In the genomic region with DNA sequence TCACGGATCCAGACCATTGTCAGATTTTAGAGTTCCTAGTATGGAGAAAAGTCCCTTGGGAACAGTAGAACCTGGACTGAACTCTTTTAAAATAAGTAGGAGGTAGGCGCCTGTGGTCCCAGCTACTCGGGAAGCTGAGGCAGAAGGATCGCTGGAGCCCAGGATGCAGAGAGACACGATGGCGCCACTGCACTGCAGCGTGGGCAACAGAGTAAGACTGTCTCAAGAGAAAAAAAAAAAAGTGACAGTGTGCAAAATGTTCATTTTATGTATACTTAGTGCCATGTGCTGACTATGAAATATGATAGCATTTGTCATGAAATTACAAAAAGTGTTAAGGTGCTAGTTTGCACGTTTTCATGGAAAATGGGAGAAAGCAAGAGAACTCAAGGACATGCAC, we compare ENCODE assay signal across 9 cellular contexts. TPM values are rescaled to one million over a fixed set of nuclear protein-coding genes. Genes with fewer than 3 reads are reported as not detected.
DNase-seq lines count a peak whose midpoint lies in the region; FAIRE-seq lines count a peak whose summit lies in the region.
"Not testable (repeated sequence)": the region's sequence is repeated elsewhere in the genome, so short reads cannot be mapped to it uniquely, and the experiment has no call there.
"Had no signal": no experiment of that assay in that cellular context is flagged by ENCODE, and none has a peak within 500 bp of the region (broad histone marks: within the 10 kb centered on the region; RNA-seq: fewer than 3 reads in every experiment).

No MANE protein-coding gene starts in this region.

- DNase-seq in A172 (ENCODE audit: low spot score) (peak; percentile 8), KBM-7 (peak; percentile 3), LoVo (ENCODE audit: low spot score) (peak; percentile 35)
- not testable (repeated sequence) for DNase-seq in RCC 7860 (ENCODE audit: low spot score)

- in situ Hi-C loops in KBM-7 (cut with MboI; ENCODE audit: low pct_unique_long_range_greater_than_20kb, low sequenced_read_pairs): not testable (repeated sequence)

- FAIRE-seq in RCC 7860 (lab: Jason Lieb, UNC) (peak; percentile 83), endometrium (lab: Jason Lieb, UNC) (peak; percentile 29)

RNA-seq across cellular contexts. Expression of a gene that starts 22.5 kb away (rescaled TPM):
- 0.83 and 1.5 TPM in 2 replicates for total RNA-seq in A172 (2014; rRNA removed; shearing (Covaris generic))
- total RNA-seq: CD4-positive, alpha-beta memory T cell; CD4-positive, CD25-positive, alpha-beta regulatory T cell; CD8-positive, alpha-beta memory T cell; G401 had no signal
